8 cellular contexts compared by ENCODE assay signal in genomic region chr11:65117206-65118096, GRCh38.
DNase-seq lines count a peak whose midpoint lies in the region; ATAC-seq lines count a peak whose summit lies in the region.

Gene ZNHIT2 (minus strand): TSS chr11:65117701. CDS start chr11:65117653, 48 bp downstream.

- peak; percentile 63 for ATAC-seq in GM19035 (IDR thresholded peaks at IDR 0.05; ENCODE audit: unreplicated experiment)
- ATAC-seq in HG03378 (IDR thresholded peaks at IDR 0.05; ENCODE audit: unreplicated experiment) = peak; percentile 53

- DNase-seq in AML-193 (lab: John Stamatoyannopoulos, UW) (peak; percentile 94 to 97), NCI-H446 treated with DMSO at 0.1 percent for 48 hours (lab: John Stamatoyannopoulos, UW) (peak; percentile 95), cerebellar nuclear complex (lab: John Stamatoyannopoulos, UW) (peak; percentile 87 to 96), islet precursor cell (peak; percentile 99)
- DNase-seq in activated CD4-positive, CD25-positive, alpha-beta regulatory T cell treated with anti-CD3 and anti-CD28 coated beads, Interleukin-2, amount 50 U/mL, for 72 hours = peak; percentile 100
- DNase-seq in stimulated activated CD4-positive, alpha-beta T cell treated with anti-CD3 and anti-CD28 coated beads, Interleukin-15, amount 100 ng/mL, for 1 hour (ENCODE audit: low read depth in 1 of 2, low spot score in 1 of 2) = peak; percentile 99 to 100

Comparison
In these comparisons a context has a peak if more than half of its experiments do, and no peak if none do; other contexts are left out.
1. Peak in every context shown above with its lines: DNase-seq and ATAC-seq.